19 cellular contexts compared by ENCODE assay signal in genomic region chr16:58329147-58329546, GRCh38. TPM values are rescaled to one million over a fixed set of nuclear protein-coding genes. Genes with fewer than 3 reads are reported as not detected.
DNase-seq lines count a peak whose midpoint lies in the region; ATAC-seq, FAIRE-seq and TF ChIP-seq lines count a peak whose summit lies in the region.
"Had no signal": no experiment of that assay in that cellular context is flagged by ENCODE, and none has a peak within 500 bp of the region (broad histone marks: within the 10 kb centered on the region; RNA-seq: fewer than 3 reads in every experiment).

No MANE protein-coding gene starts in this region.

- H2BK20ac ChIP-seq in IMR-90 (ENCODE audit: low read depth, low read length) = no peak overlapping the region

- DNase-seq in A673 (ENCODE audit: low spot score) (peak; percentile 50), IMR-90 (peak; percentile 7), adrenal gland (peak in 4 of 7 donors; percentile 27 to 41 (median 36)), heart right ventricle (no peak), HuH-7 (ENCODE audit: low spot score) (no peak), NCI-H345 treated with DMSO at 0.1 percent for 48 hours (lab: John Stamatoyannopoulos, UW; ENCODE audit: unreplicated experiment) (no peak), GM12892 (ENCODE audit: insufficient read length) (no peak)
- DNase-seq in stimulated activated CD4-positive, alpha-beta T cell treated with anti-CD3 and anti-CD28 coated beads, Interleukin-2, amount 100 ng/mL, for 24 hours = no peak
- DNase-seq: activated CD4-positive, alpha-beta T cell treated with anti-CD3 and anti-CD28 coated beads, Interleukin-2, amount 50 U/mL, for 1 hour; aorta; DND-41; effector memory CD8-positive, alpha-beta T cell; KG1; posterior cingulate gyrus; stimulated activated CD4-positive, alpha-beta T cell treated with anti-CD3 and anti-CD28 coated beads, Interleukin-1b, Interleukin-23, amount 100 ng/mL, for 48 hours; T-helper 17 cell had no signal

- H3K56ac ChIP-seq in IMR-90 (ENCODE audit: extremely low read depth, insufficient read depth, low read length) = no peak overlapping the region

- no peak overlapping the region for H2AK9ac ChIP-seq in IMR-90 (replicated peaks; ENCODE audit: low read depth, low read length, poor library complexity)

- H4K91ac ChIP-seq in IMR-90 (ENCODE audit: insufficient read depth, low read depth, low read length) = no peak overlapping the region

- no peak overlapping the region for H4K8ac ChIP-seq in IMR-90 (ENCODE audit: low read depth in 2 of 2, low read length in 2 of 2)

- no peak overlapping the region for H3K18ac ChIP-seq in IMR-90 (ENCODE audit: low read depth, low read length)

- BruUV-seq in A673 (replicated peaks; lab: Mats Ljungman, UMichigan) = no TSS peak
- BruUV-seq in IMR-90 (replicated peaks; lab: Mats Ljungman, UMichigan) = no TSS peak

- no peak overlapping the region for H3K4ac ChIP-seq in IMR-90 (ENCODE audit: low read depth, low read length)

- TF ChIP-seq CTCF in A673 (conservative IDR thresholded peaks at IDR 0.05; ENCODE audit: low read depth, low read length) (no peak), IMR-90 (conservative IDR thresholded peaks at IDR 0.05; ENCODE audit: low read depth, low read length) (no peak), adrenal gland (IDR thresholded peaks at IDR 0.05) (no peak), heart right ventricle (IDR thresholded peaks at IDR 0.05) (no peak)

- TF ChIP-seq RAD21 in IMR-90 (IDR thresholded peaks at IDR 0.05; ENCODE audit: low read length) = no peak

- ATAC-seq in IMR-90 (ENCODE audit: low read depth) = no peak
- peak in 5 of 8 donors; percentile 43 to 68 (median 47) for ATAC-seq in heart right ventricle
- ATAC-seq: effector memory CD8-positive, alpha-beta T cell; stimulated activated memory B cell treated with anti-CD40 and anti-IgM and Interleukin-4, amounts not matched to agents 10 μg/mL and 1 μg/mL and 100 μg/mL, for 72 hours; T-helper 17 cell had no signal

- no peak overlapping the region for H3K14ac ChIP-seq in IMR-90 (replicated peaks; ENCODE audit: low read depth, low read length)

- H2AFZ ChIP-seq in IMR-90 (replicated peaks; ENCODE audit: low read length, poor library complexity) = no peak overlapping the region

- CTCF ChIA-PET in A673 (lab: Charles Lee) = interaction anchor here (0.6 to 1.2 kb wide), 2 partner anchors 8 to 9 kb away, joined by 3 to 5 read pairs; no protein-coding TSS in a partner anchor
- CTCF ChIA-PET in IMR-90 (lab: Yijun Ruan, JAX) = interaction anchor here (0.5 to 1.9 kb wide), 5 partner anchors 8 to 1266 kb away, joined by 3 to 5 read pairs (median 3); no protein-coding TSS in a partner anchor

- H3K4me1 ChIP-seq in A673 (ENCODE audit: insufficient read depth, low read length, poor library complexity, severe bottlenecking) (peaks cover 16% of the 10 kb centered on the region), IMR-90 (ENCODE audit: control insufficient read depth, insufficient read depth, low read length) (no peaks in the 10 kb centered on the region), adrenal gland (replicated peaks in 1 of 2) (no peaks in the 10 kb centered on the region), heart right ventricle (peaks cover 0 to 44% (median 16%) of the 10 kb centered on the region in 9 donors)

- H3K36me3 ChIP-seq in A673 (ENCODE audit: insufficient read depth, low read length, poor library complexity, severe bottlenecking) = no peaks in the 10 kb centered on the region
- H3K36me3 ChIP-seq in IMR-90 (ENCODE audit: control insufficient read depth, insufficient read depth, low read length) = no peaks in the 10 kb centered on the region
- no peaks in the 10 kb centered on the region for H3K36me3 ChIP-seq in adrenal gland (replicated peaks in 1 of 2)
- no peaks in the 10 kb centered on the region for H3K36me3 ChIP-seq in heart right ventricle

- no peak overlapping the region for H3K23ac ChIP-seq in IMR-90 (ENCODE audit: low read depth, low read length)

- no peak for TF ChIP-seq POLR2A in IMR-90 (IDR thresholded peaks at IDR 0.05; ENCODE audit: low read depth, low read length)
- no peak for TF ChIP-seq POLR2A in adrenal gland (IDR thresholded peaks at IDR 0.05)
- TF ChIP-seq POLR2A in GM12892 (IDR thresholded peaks at IDR 0.05; ENCODE audit: low read depth, low read length) = no peak

- H3K9me3 ChIP-seq in A673 (ENCODE audit: low read depth, low read length, poor library complexity, severe bottlenecking) = no peaks in the 10 kb centered on the region
- H3K9me3 ChIP-seq in IMR-90 (ENCODE audit: control insufficient read depth, insufficient read depth, low read length) = no peaks in the 10 kb centered on the region
- H3K9me3 ChIP-seq in adrenal gland (replicated peaks in 1 of 3) = no peaks in the 10 kb centered on the region
- H3K9me3 ChIP-seq in heart right ventricle = no peaks in the 10 kb centered on the region

- intact Hi-C loops in A673 (cut with micrococcal nuclease; ENCODE audit: unreplicated experiment) = no loop called here
- intact Hi-C loops in IMR-90 (cut with micrococcal nuclease) = no loop called here
- intact Hi-C loops in adrenal gland (cut with DNase I) = no loop called here
- intact Hi-C loops in heart right ventricle (cut with DNase I) = no loop called here

- H2AK5ac ChIP-seq in IMR-90 (ENCODE audit: low read depth, low read length) = no peak overlapping the region

- no peak overlapping the region for H3K27ac ChIP-seq in A673 (ENCODE audit: low read depth, low read length, poor library complexity, severe bottlenecking)
- H3K27ac ChIP-seq in IMR-90 (ENCODE audit: insufficient read depth, low read length) = no peak overlapping the region
- H3K27ac ChIP-seq in adrenal gland = no peak overlapping the region
- peak overlapping the region in 1 of 10 donors; percentile 35 for H3K27ac ChIP-seq in heart right ventricle

- H3K27me3 ChIP-seq in A673 (replicated peaks; ENCODE audit: insufficient read depth, low read depth, low read length, poor library complexity) (no peaks in the 10 kb centered on the region), IMR-90 (ENCODE audit: control insufficient read depth, insufficient read depth, low read length) (peaks cover 16% of the 10 kb centered on the region), adrenal gland (no peaks in the 10 kb centered on the region), heart right ventricle (no peaks in the 10 kb centered on the region)

- dilution Hi-C loops in IMR-90 (cut with HindIII; ENCODE audit: low sequenced_read_pairs, unreplicated experiment) = no loop called here

- no peaks in the 10 kb centered on the region for H3K79me1 ChIP-seq in IMR-90 (ENCODE audit: low read depth in 1 of 2, low read length in 2 of 2)

- H3K4me3 ChIP-seq in A673 (ENCODE audit: low read depth, low read length, poor library complexity, severe bottlenecking) = no peak overlapping the region
- no peak overlapping the region for H3K4me3 ChIP-seq in IMR-90 (ENCODE audit: insufficient read depth, low read depth, low read length)
- H3K4me3 ChIP-seq in adrenal gland = no peak overlapping the region
- H3K4me3 ChIP-seq in heart right ventricle = no peak overlapping the region

- in situ Hi-C loops in IMR-90 (cut with MboI; ENCODE audit: low sequenced_read_pairs) = no loop called here

- H3K9ac ChIP-seq in IMR-90 (ENCODE audit: low read depth, low read length) = no peak overlapping the region

- no peak overlapping the region for H2BK120ac ChIP-seq in IMR-90 (ENCODE audit: low read depth, low read length)

- H4K20me1 ChIP-seq in IMR-90 (ENCODE audit: insufficient read depth, low read length) = no peaks in the 10 kb centered on the region

- H2BK5ac ChIP-seq in IMR-90 (ENCODE audit: low read depth, low read length, poor library complexity, severe bottlenecking) = no peak overlapping the region

- H3K4me2 ChIP-seq in IMR-90 (ENCODE audit: low read depth, low read length) = no peak overlapping the region

- H2BK15ac ChIP-seq in IMR-90 (ENCODE audit: low read depth, low read length) = no peak overlapping the region

- no peak overlapping the region for H4K5ac ChIP-seq in IMR-90 (ENCODE audit: low read depth, low read length)

- POLR2A ChIA-PET in A673 (lab: Charles Lee; ENCODE audit: low non-redundant PET) (no interaction called here), IMR-90 (lab: Charles Lee; ENCODE audit: unreplicated experiment) (no interaction called here)

- no peaks in the 10 kb centered on the region for H3K9me1 ChIP-seq in IMR-90 (ENCODE audit: insufficient read depth, low read length)

- no CpG with 5 or more reads among the region's 2 CpGs for WGBS in IMR-90 (ENCODE audit: extremely low coverage in 2 of 2, insufficient read length in 1 of 2), 2 experiments
- 44 to 57% (median 51%) methylated on average over 2 of the region's 2 CpGs for WGBS in adrenal gland, 4 donors
- 57% methylated on average over 2 of the region's 2 CpGs for WGBS in heart right ventricle, 2 donors

- no peak for FAIRE-seq in GM12892 (lab: Jason Lieb, UNC)

TF ChIP-seq in IMR-90, 13 proteins besides CTCF, POLR2A, EP300 and RAD21:
- TF ChIP-seq CEBPB (IDR thresholded peaks at IDR 0.05; ENCODE audit: low read depth, low read length) (peak; percentile 91), FOS (IDR thresholded peaks at IDR 0.05; ENCODE audit: low read depth, low read length) (no peak)

RNA-seq across cellular contexts. Expression of gene PRSS54, which starts 34.3 kb away (rescaled TPM):
- not detected in 2 replicates for total RNA-seq in A673 (2021)
- total RNA-seq in IMR-90 (2012; rRNA removed) = not detected in 2 replicates
- not detected in 2 replicates for polyA plus RNA-seq in IMR-90 (2012; rRNA removed)
- not detected in 2 replicates for polyA plus RNA-seq in IMR-90 (2012; cell fraction: cytosol; rRNA removed)
- not detected in 2 replicates for polyA plus RNA-seq in IMR-90 (2012; cell fraction: nucleus; rRNA removed; ENCODE audit: low replicate concordance)
- not detected for total RNA-seq in adrenal gland
- polyA plus RNA-seq in adrenal gland = not detected
- not detected for total RNA-seq in heart right ventricle
- polyA plus RNA-seq in heart right ventricle = not detected
- not detected for polyA plus RNA-seq in GM12892 (2012; ENCODE audit: missing spikeins)
- total RNA-seq: activated T-helper 1 cell treated with anti-CD3 and anti-CD28 coated beads, Interleukin-12 subunit alpha, Interleukin-12 subunit beta, Interleukin-2, Interleukin-4 antibody, amounts not matched to agents 30 ng/mL and 10 ng/mL and 1 ng/mL, durations not matched to agents 14 hours and 24 hours and 36 hours; aorta; mesenteric fat pad; T-helper 17 cell had no signal
- polyA plus RNA-seq: aorta had no signal

Comparison
In these comparisons a context has a peak if more than half of its experiments do, and no peak if none do; other contexts are left out.
1. DNase-seq: peak in A673 (single experiment), IMR-90 (single experiment) and adrenal gland (4 of 7); none in heart right ventricle (0 of 2), HuH-7 (single experiment), NCI-H345 treated with DMSO at 0.1 percent for 48 hours (single experiment), stimulated activated CD4-positive, alpha-beta T cell treated with anti-CD3 and anti-CD28 coated beads, Interleukin-2, amount 100 ng/mL, for 24 hours (0 of 2) and GM12892 (single experiment).